Comparison of ENCODE assay signal across 21 cellular contexts in genomic region chr1:88763649-88764406, GRCh38.
A peak's percentile ranks its signal among the peaks of the same experiment; 100 is the strongest.
DNase-seq lines count a peak whose midpoint lies in the region; ATAC-seq and TF ChIP-seq lines count a peak whose summit lies in the region.
"Had no signal": no experiment of that assay in that cellular context is flagged by ENCODE, and none has a peak within 500 bp of the region (broad histone marks: within the 10 kb centered on the region; RNA-seq: fewer than 3 reads in every experiment).

No MANE protein-coding gene starts in this region.

- H3K36me3 ChIP-seq in CD4-positive, alpha-beta memory T cell (ENCODE audit: insufficient read depth, low read length), result peaks cover 3% of the 10 kb centered on the region
- peaks cover 14% of the 10 kb centered on the region for H3K36me3 ChIP-seq in osteoblast (ENCODE audit: insufficient read depth, low read length)
- no peaks in the 10 kb centered on the region for H3K36me3 ChIP-seq in prostate gland
- H3K36me3 ChIP-seq in heart left ventricle, result peaks cover 0 to 22% (median 10%) of the 10 kb centered on the region in 9 donors

- H3K4me1 Mint-ChIP-seq in CD4-positive, alpha-beta memory T cell, result peaks cover 4 to 25% (median 11%) of the 10 kb centered on the region in 4 donors

- DNase-seq in CD4-positive, alpha-beta memory T cell, result no peak
- DNase-seq in LHCN-M2 (ENCODE audit: low read depth), result peak; percentile 34
- no peak for DNase-seq in epithelial cell of prostate (ENCODE audit: low read depth, low spot score)
- DNase-seq in osteoblast (ENCODE audit: insufficient read length, low spot score, missing footprints), result peak; percentile 78
- no peak for DNase-seq in prostate gland (ENCODE audit: low spot score)
- DNase-seq in heart left ventricle, result no peak
- no peak for DNase-seq in cortex of kidney (lab: John Stamatoyannopoulos, UW)
- DNase-seq in activated CD4-positive, alpha-beta T cell treated with anti-CD3 and anti-CD28 coated beads, Interleukin-2, amount 50 U/mL, for 48 hours, result no peak
- DNase-seq: activated CD4-positive, alpha-beta T cell treated with anti-CD3 and anti-CD28 coated beads for 1 hour; activated naive CD8-positive, alpha-beta T cell treated with anti-CD3 and anti-CD28 coated beads, Interleukin-2, amount 10 ng/mL, durations not matched to agents 7 days and 5 days; dermis blood vessel endothelial cell; islet precursor cell; Kasumi-1; NCI-H187 treated with DMSO at 0.1 percent for 48 hours; NCI-H69; Peyer's patch; tibial artery had no signal

- peaks cover 24% of the 10 kb centered on the region for H3K79me2 ChIP-seq in osteoblast (ENCODE audit: insufficient read depth, low read length)

- CTCF ChIA-PET in CD4-positive, alpha-beta memory T cell (lab: Charles Lee; ENCODE audit: partially characterized antibody), result no interaction called here

- H3K27ac ChIP-seq in CD4-positive, alpha-beta memory T cell (ENCODE audit: low read depth, low read length), result no peak overlapping the region
- H3K27ac ChIP-seq in epithelial cell of prostate (peak overlapping the region; percentile 71), osteoblast (ENCODE audit: low read depth, low read length) (no peak overlapping the region), prostate gland (no peak overlapping the region), heart left ventricle (no peak overlapping the region)
- H3K27ac ChIP-seq: C4-2B, Peyer's patch, tibial artery had no signal

- no peak overlapping the region for H3K4me3 Mint-ChIP-seq in CD4-positive, alpha-beta memory T cell
- H3K4me3 Mint-ChIP-seq: activated naive CD8-positive, alpha-beta T cell treated with anti-CD3 and anti-CD28 coated beads, Interleukin-2, amount 10 ng/mL, durations not matched to agents 7 days and 5 days; GM23338; T-helper 1 cell treated with Interleukin-12 subunit alpha and Interleukin-12 subunit beta and Interleukin-4 antibody, amounts not matched to agents 30 μg/mL and 1 μg/mL, for 36 hours had no signal

- no peaks in the 10 kb centered on the region for H4K20me1 ChIP-seq in osteoblast (ENCODE audit: insufficient read depth, low read length)

- no peak for TF ChIP-seq CTCF in osteoblast (IDR thresholded peaks at IDR 0.05; ENCODE audit: extremely low read depth, low read depth, low read length)
- TF ChIP-seq CTCF in prostate gland (IDR thresholded peaks at IDR 0.05), result no peak
- no peak for TF ChIP-seq CTCF in heart left ventricle (IDR thresholded peaks at IDR 0.05)

- no peaks in the 10 kb centered on the region for H3K9me3 Mint-ChIP-seq in CD4-positive, alpha-beta memory T cell
- H3K9me3 Mint-ChIP-seq: activated naive CD8-positive, alpha-beta T cell treated with anti-CD3 and anti-CD28 coated beads, Interleukin-2, amount 10 ng/mL, durations not matched to agents 7 days and 5 days; GM23338; T-helper 1 cell treated with Interleukin-12 subunit alpha and Interleukin-12 subunit beta and Interleukin-4 antibody, amounts not matched to agents 30 μg/mL and 1 μg/mL, for 36 hours had no signal

- POLR2A ChIA-PET in CD4-positive, alpha-beta memory T cell (lab: Charles Lee; ENCODE audit: partially characterized antibody), result no interaction called here

- H3K4me2 ChIP-seq in osteoblast (ENCODE audit: insufficient read depth, low read length), result peak overlapping the region; percentile 39
- H3K4me2 ChIP-seq: GM23338 had no signal

- H3K4me1 ChIP-seq in CD4-positive, alpha-beta memory T cell (ENCODE audit: insufficient read depth, low read length), result no peaks in the 10 kb centered on the region
- H3K4me1 ChIP-seq in osteoblast (ENCODE audit: insufficient read depth, low read length) (peaks cover 12% of the 10 kb centered on the region), prostate gland (replicated peaks) (no peaks in the 10 kb centered on the region), heart left ventricle (no peaks in the 10 kb centered on the region)
- H3K4me1 ChIP-seq: Peyer's patch had no signal

- no peak overlapping the region for H3K4me3 ChIP-seq in CD4-positive, alpha-beta memory T cell (ENCODE audit: low read length in 2 of 2)
- H3K4me3 ChIP-seq in osteoblast (ENCODE audit: insufficient read depth, low read length) (no peak overlapping the region), prostate gland (no peak overlapping the region), heart left ventricle (no peak overlapping the region)
- H3K4me3 ChIP-seq: GM23338, Peyer's patch, tibial artery had no signal

- no peak for ATAC-seq in heart left ventricle
- ATAC-seq: GM23338 had no signal

- H3K27me3 Mint-ChIP-seq in CD4-positive, alpha-beta memory T cell, result no peaks in the 10 kb centered on the region
- H3K27me3 Mint-ChIP-seq: activated naive CD8-positive, alpha-beta T cell treated with anti-CD3 and anti-CD28 coated beads, Interleukin-2, amount 10 ng/mL, durations not matched to agents 7 days and 5 days; progenitor cell of endocrine pancreas had no signal

- H2AFZ ChIP-seq in osteoblast (ENCODE audit: low read length), result no peak overlapping the region
- H2AFZ ChIP-seq: GM23338 had no signal

- H3K27me3 ChIP-seq in CD4-positive, alpha-beta memory T cell (ENCODE audit: insufficient read depth, low read length), result no peaks in the 10 kb centered on the region
- no peaks in the 10 kb centered on the region for H3K27me3 ChIP-seq in osteoblast (ENCODE audit: insufficient read depth, low read length)
- no peaks in the 10 kb centered on the region for H3K27me3 ChIP-seq in prostate gland (replicated peaks; ENCODE audit: insufficient read depth)
- no peaks in the 10 kb centered on the region for H3K27me3 ChIP-seq in heart left ventricle
- H3K27me3 ChIP-seq: Peyer's patch, tibial artery had no signal

- TF ChIP-seq POLR2A in prostate gland (IDR thresholded peaks at IDR 0.05) (no peak), heart left ventricle (IDR thresholded peaks at IDR 0.05) (no peak)

- peaks cover 27 to 31% of the 10 kb centered on the region in 2 donors for H3K36me3 Mint-ChIP-seq in CD4-positive, alpha-beta memory T cell

- intact Hi-C loops in CD4-positive, alpha-beta memory T cell (cut with micrococcal nuclease), result loop anchor here (10.0 kb wide), 1 partner anchor 109 kb away; no protein-coding TSS in a partner anchor
- intact Hi-C loops in prostate gland (cut with DNase I) (no loop called here), heart left ventricle (cut with DNase I) (no loop called here)

- H3K9me3 ChIP-seq in CD4-positive, alpha-beta memory T cell (ENCODE audit: control insufficient read depth in 1 of 2, low read length in 2 of 2), result no peaks in the 10 kb centered on the region
- H3K9me3 ChIP-seq in osteoblast (ENCODE audit: low read depth, low read length), result no peaks in the 10 kb centered on the region
- no peaks in the 10 kb centered on the region for H3K9me3 ChIP-seq in prostate gland
- H3K9me3 ChIP-seq in heart left ventricle, result no peaks in the 10 kb centered on the region
- H3K9me3 ChIP-seq: Peyer's patch, tibial artery had no signal

- H3K27ac Mint-ChIP-seq in CD4-positive, alpha-beta memory T cell, result peak overlapping the region in 4 of 7 donors; percentile 2 to 83 (median 9)
- H3K27ac Mint-ChIP-seq: activated naive CD8-positive, alpha-beta T cell treated with anti-CD3 and anti-CD28 coated beads, Interleukin-2, amount 10 ng/mL, durations not matched to agents 7 days and 5 days; T-helper 1 cell treated with Interleukin-12 subunit alpha and Interleukin-12 subunit beta and Interleukin-4 antibody, amounts not matched to agents 30 μg/mL and 1 μg/mL, for 36 hours had no signal

- WGBS in prostate gland, result 58% methylated on average over 1 of the region's 1 CpG
- 59 to 69% (median 65%) methylated on average over 1 of the region's 1 CpG for WGBS in heart left ventricle, 4 donors

Comparison
In these comparisons a context has a peak if more than half of its experiments do, and no peak if none do; other contexts are left out.
1. DNase-seq: peak in LHCN-M2 (single experiment) and osteoblast (single experiment); none in CD4-positive, alpha-beta memory T cell (0 of 5), epithelial cell of prostate (single experiment), prostate gland (single experiment), heart left ventricle (0 of 5), cortex of kidney (single experiment) and activated CD4-positive, alpha-beta T cell treated with anti-CD3 and anti-CD28 coated beads, Interleukin-2, amount 50 U/mL, for 48 hours (0 of 2).